ENCODE assay signal across 8 cellular contexts in the genomic region with DNA sequence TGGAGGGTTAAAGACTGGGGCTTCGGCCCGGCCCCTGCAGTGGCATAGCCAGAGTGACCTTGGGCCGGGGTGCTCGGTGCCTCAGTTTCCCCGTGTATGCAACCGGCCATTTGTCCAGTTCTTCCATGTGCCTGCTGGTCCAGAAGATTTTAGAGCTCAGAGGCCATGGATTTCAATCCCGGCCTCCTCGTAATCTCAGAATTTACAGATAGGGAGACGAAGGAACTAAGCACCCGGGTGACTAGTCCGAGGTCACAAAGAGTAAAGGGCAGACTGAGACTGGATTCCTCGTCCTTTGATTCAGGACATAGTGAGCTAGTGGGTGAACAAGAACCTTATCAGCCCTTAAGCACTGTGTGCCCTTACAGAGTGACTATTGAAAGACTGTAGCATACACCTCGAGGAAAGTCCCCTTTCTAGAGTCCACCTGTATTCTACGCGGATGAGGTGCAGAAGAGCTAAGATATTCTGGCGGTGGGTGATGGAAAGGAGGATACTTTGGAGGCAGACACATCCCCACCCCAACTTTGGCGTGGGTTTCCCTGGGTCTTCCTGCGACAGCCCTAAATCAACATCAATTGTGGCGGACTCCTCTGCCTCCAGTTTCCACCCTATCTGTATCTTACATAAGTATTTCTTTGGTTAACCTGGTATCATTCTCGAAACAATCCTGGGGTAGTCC. TPM values are rescaled to one million over a fixed set of nuclear protein-coding genes. Genes with fewer than 3 reads are reported as not detected.
DNase-seq lines count a peak whose midpoint lies in the region; ATAC-seq and TF ChIP-seq lines count a peak whose summit lies in the region.

No MANE protein-coding gene starts in this region.

- H3K4me3 Mint-ChIP-seq in T-helper 1 cell treated with Interleukin-12 subunit alpha and Interleukin-12 subunit beta and Interleukin-4 antibody, amounts not matched to agents 30 μg/mL and 1 μg/mL, for 36 hours, result peak overlapping the region; percentile 95

- H3K4me2 ChIP-seq in osteoblast (ENCODE audit: insufficient read depth, low read length), result peak overlapping the region; percentile 89

- peaks cover 4% of the 10 kb centered on the region for H3K36me3 Mint-ChIP-seq in T-helper 1 cell treated with Interleukin-12 subunit alpha and Interleukin-12 subunit beta and Interleukin-4 antibody, amounts not matched to agents 30 μg/mL and 1 μg/mL, for 36 hours (ENCODE audit: low read depth)

- 12 to 15% methylated on average over 17 to 19 of the region's 20 CpGs for WGBS in esophagus squamous epithelium, 2 donors

- H3K36me3 ChIP-seq in esophagus squamous epithelium (peaks cover 0 to 3% (median 0%) of the 10 kb centered on the region in 3 donors), osteoblast (ENCODE audit: insufficient read depth, low read length) (peaks cover 8% of the 10 kb centered on the region)

- H3K4me1 Mint-ChIP-seq in T-helper 1 cell treated with Interleukin-12 subunit alpha and Interleukin-12 subunit beta and Interleukin-4 antibody, amounts not matched to agents 30 μg/mL and 1 μg/mL, for 36 hours (ENCODE audit: low read depth), result peaks cover 34% of the 10 kb centered on the region

- DNase-seq in NCI-H510A treated with DMSO at 0.1 percent for 48 hours (lab: John Stamatoyannopoulos, UW), result peak; percentile 61
- no peak for DNase-seq in NCI-H510A (lab: John Stamatoyannopoulos, UW)
- DNase-seq in esophagus squamous epithelium (lab: John Stamatoyannopoulos, UW), result no peak
- DNase-seq in osteoblast (ENCODE audit: insufficient read length, low spot score, missing footprints), result peak; percentile 57
- no peak for DNase-seq in COLO668 (lab: John Stamatoyannopoulos, UW; ENCODE audit: unreplicated experiment)

- peaks cover 92% of the 10 kb centered on the region for H3K79me2 ChIP-seq in osteoblast (ENCODE audit: insufficient read depth, low read length)

- H2AFZ ChIP-seq in osteoblast (ENCODE audit: low read length), result peak overlapping the region; percentile 96

- no peaks in the 10 kb centered on the region for H3K27me3 Mint-ChIP-seq in T-helper 1 cell treated with Interleukin-12 subunit alpha and Interleukin-12 subunit beta and Interleukin-4 antibody, amounts not matched to agents 30 μg/mL and 1 μg/mL, for 36 hours (ENCODE audit: low read depth)

- H3K9me3 ChIP-seq in esophagus squamous epithelium (no peaks in the 10 kb centered on the region), osteoblast (ENCODE audit: low read depth, low read length) (no peaks in the 10 kb centered on the region)

- H3K4me1 ChIP-seq in esophagus squamous epithelium, result peaks cover 19 to 59% (median 22%) of the 10 kb centered on the region in 3 donors
- H3K4me1 ChIP-seq in osteoblast (ENCODE audit: insufficient read depth, low read length), result peaks cover 34% of the 10 kb centered on the region

- no peak for ATAC-seq in GM21786 (IDR thresholded peaks at IDR 0.05; ENCODE audit: unreplicated experiment)
- no peak for ATAC-seq in GM19395 (IDR thresholded peaks at IDR 0.05; ENCODE audit: unreplicated experiment)

- H3K27ac Mint-ChIP-seq in T-helper 1 cell treated with Interleukin-12 subunit alpha and Interleukin-12 subunit beta and Interleukin-4 antibody, amounts not matched to agents 30 μg/mL and 1 μg/mL, for 36 hours, result peak overlapping the region; percentile 80

- no peak for TF ChIP-seq POLR2A in esophagus squamous epithelium (IDR thresholded peaks at IDR 0.05)

- H3K4me3 ChIP-seq in esophagus squamous epithelium (peak overlapping the region; percentile 65 to 92 (median 85)), osteoblast (ENCODE audit: insufficient read depth, low read length) (peak overlapping the region; percentile 97)

- H3K27me3 ChIP-seq in esophagus squamous epithelium (no peaks in the 10 kb centered on the region), osteoblast (ENCODE audit: insufficient read depth, low read length) (no peaks in the 10 kb centered on the region)

- intact Hi-C loops in esophagus squamous epithelium (cut with DNase I), result no loop called here

- no peaks in the 10 kb centered on the region for H3K9me3 Mint-ChIP-seq in T-helper 1 cell treated with Interleukin-12 subunit alpha and Interleukin-12 subunit beta and Interleukin-4 antibody, amounts not matched to agents 30 μg/mL and 1 μg/mL, for 36 hours

- peaks cover 6% of the 10 kb centered on the region for H4K20me1 ChIP-seq in osteoblast (ENCODE audit: insufficient read depth, low read length)

- H3K27ac ChIP-seq in esophagus squamous epithelium (peak overlapping the region; percentile 86 to 93 (median 92)), osteoblast (ENCODE audit: low read depth, low read length) (peak overlapping the region; percentile 92)

- TF ChIP-seq CTCF in esophagus squamous epithelium (IDR thresholded peaks at IDR 0.05) (no peak), osteoblast (IDR thresholded peaks at IDR 0.05; ENCODE audit: extremely low read depth, low read depth, low read length) (no peak)

RNA-seq across cellular contexts. Expression of a gene that starts 0.6 kb away (rescaled TPM):
- total RNA-seq in esophagus squamous epithelium (10 to 100 TPM; 11.0 to 23.4 (median 17.8) TPM), osteoblast (45.2 and 53.0 TPM in 2 replicates)

RNA-seq across cellular contexts. Expression of a gene that starts 0.9 kb away (rescaled TPM):
- 10 to 100 TPM; 17.7 to 23.3 (median 20.5) TPM for total RNA-seq in esophagus squamous epithelium
- 29.8 and 31.8 TPM in 2 replicates for total RNA-seq in osteoblast

RNA-seq across cellular contexts. Expression of a gene that starts 53.4 kb away (rescaled TPM):
- total RNA-seq in esophagus squamous epithelium, result 10 to 100 TPM; 20.5 to 42.4 (median 26.5) TPM
- total RNA-seq in osteoblast, result 20.9 and 27.9 TPM in 2 replicates

RNA-seq across cellular contexts. Expression of a gene that starts 53.5 kb away (rescaled TPM):
- total RNA-seq in esophagus squamous epithelium (10 to 100 TPM; 11.4 to 19.0 (median 17.4) TPM), osteoblast (18.1 and 21.8 TPM in 2 replicates)

Comparison
In these comparisons a context has a peak if more than half of its experiments do, and no peak if none do; other contexts are left out.
1. DNase-seq: peak in NCI-H510A treated with DMSO at 0.1 percent for 48 hours (single experiment) and osteoblast (single experiment); none in NCI-H510A (single experiment), esophagus squamous epithelium (single experiment) and COLO668 (single experiment).